In genomic region chr15:28001641-28002040, GRCh38 we compare ENCODE assay signal across 13 cellular contexts.
DNase-seq lines count a peak whose midpoint lies in the region; ATAC-seq and TF ChIP-seq lines count a peak whose summit lies in the region.
"Had no signal": no experiment of that assay in that cellular context is flagged by ENCODE, and none has a peak within 500 bp of the region (broad histone marks: within the 10 kb centered on the region; RNA-seq: fewer than 3 reads in every experiment).

No MANE protein-coding gene starts in this region.

- H3K9me3 ChIP-seq in neuronal stem cell (replicated peaks in 1 of 2; ENCODE audit: control insufficient read depth in 2 of 2, insufficient read depth in 1 of 2, low read depth in 1 of 2, low read length in 2 of 2), result no peaks in the 10 kb centered on the region
- H3K9me3 ChIP-seq: HAP-1 had no signal

- no peak overlapping the region for H3K9ac ChIP-seq in neuronal stem cell (ENCODE audit: low read depth, low read length, poor library complexity)

- H3K18ac ChIP-seq in neuronal stem cell (ENCODE audit: low read length), result peak overlapping the region; percentile 40

- no peak overlapping the region for H2BK120ac ChIP-seq in neuronal stem cell (ENCODE audit: low read depth, low read length)

- H2AK5ac ChIP-seq in neuronal stem cell (ENCODE audit: low read depth, low read length), result no peak overlapping the region

- TF ChIP-seq CTCF in type B pancreatic cell (conservative IDR thresholded peaks at IDR 0.05), result no peak

- H3K27ac Mint-ChIP-seq in activated CD4-positive, alpha-beta T cell treated with anti-CD3 and anti-CD28 coated beads, Interleukin-2, amount 10 ng/mL, durations not matched to agents 24 days and 14 days, result no peak overlapping the region
- H3K27ac Mint-ChIP-seq in type B pancreatic cell, result no peak overlapping the region
- H3K27ac Mint-ChIP-seq: CD4-positive, CD25-positive, alpha-beta regulatory T cell had no signal

- no peak overlapping the region for H3K4ac ChIP-seq in neuronal stem cell (ENCODE audit: low read length)

- H3K9me3 Mint-ChIP-seq in activated CD4-positive, alpha-beta T cell treated with anti-CD3 and anti-CD28 coated beads, Interleukin-2, amount 10 ng/mL, durations not matched to agents 24 days and 14 days, result no peaks in the 10 kb centered on the region
- no peaks in the 10 kb centered on the region for H3K9me3 Mint-ChIP-seq in type B pancreatic cell

- no peak overlapping the region for H4K91ac ChIP-seq in neuronal stem cell (ENCODE audit: low read depth, low read length, poor library complexity)

- peak overlapping the region in 1 of 2 donors; percentile 37 for H3K4me3 ChIP-seq in neuronal stem cell (ENCODE audit: low read length in 2 of 2)
- H3K4me3 ChIP-seq: HAP-1 had no signal

- no peak overlapping the region for H3K27ac ChIP-seq in neuronal stem cell (replicated peaks; ENCODE audit: low read length)
- H3K27ac ChIP-seq: 22Rv1 had no signal

- no peak overlapping the region for H3K4me3 Mint-ChIP-seq in activated CD4-positive, alpha-beta T cell treated with anti-CD3 and anti-CD28 coated beads, Interleukin-2, amount 10 ng/mL, durations not matched to agents 24 days and 14 days
- no peak overlapping the region for H3K4me3 Mint-ChIP-seq in type B pancreatic cell
- H3K4me3 Mint-ChIP-seq: CD4-positive, CD25-positive, alpha-beta regulatory T cell had no signal

- H3K4me1 Mint-ChIP-seq in activated CD4-positive, alpha-beta T cell treated with anti-CD3 and anti-CD28 coated beads, Interleukin-2, amount 10 ng/mL, durations not matched to agents 24 days and 14 days, result no peaks in the 10 kb centered on the region
- no peaks in the 10 kb centered on the region for H3K4me1 Mint-ChIP-seq in type B pancreatic cell (ENCODE audit: unreplicated experiment)
- H3K4me1 Mint-ChIP-seq: CD4-positive, CD25-positive, alpha-beta regulatory T cell had no signal

- H3K4me1 ChIP-seq in neuronal stem cell (ENCODE audit: control insufficient read depth in 2 of 2, insufficient read depth in 1 of 2, low read depth in 1 of 2, low read length in 2 of 2), result no peaks in the 10 kb centered on the region
- H3K4me1 ChIP-seq: HAP-1 had no signal

- intact Hi-C loops in activated CD4-positive, alpha-beta T cell treated with anti-CD3 and anti-CD28 coated beads, Interleukin-2, amount 10 ng/mL, durations not matched to agents 24 days and 14 days (cut with micrococcal nuclease), result no loop called here

- H3K79me1 ChIP-seq in neuronal stem cell (ENCODE audit: low read depth, low read length), result no peaks in the 10 kb centered on the region

- no peak overlapping the region for H2AFZ ChIP-seq in neuronal stem cell (ENCODE audit: low read length)

- H4K8ac ChIP-seq in neuronal stem cell (ENCODE audit: low read depth, low read length), result no peak overlapping the region

- H3K27me3 Mint-ChIP-seq in activated CD4-positive, alpha-beta T cell treated with anti-CD3 and anti-CD28 coated beads, Interleukin-2, amount 10 ng/mL, durations not matched to agents 24 days and 14 days, result no peaks in the 10 kb centered on the region
- peaks cover 8% of the 10 kb centered on the region for H3K27me3 Mint-ChIP-seq in type B pancreatic cell
- H3K27me3 Mint-ChIP-seq: CD4-positive, CD25-positive, alpha-beta regulatory T cell had no signal

- no peak overlapping the region for H2BK5ac ChIP-seq in neuronal stem cell (ENCODE audit: low read length)

- H3K27me3 ChIP-seq in neuronal stem cell (ENCODE audit: control insufficient read depth in 3 of 3, insufficient read depth in 3 of 3, low read depth in 1 of 3, low read length in 3 of 3), result no peaks in the 10 kb centered on the region

- ATAC-seq in HG03095 (IDR thresholded peaks at IDR 0.05; ENCODE audit: unreplicated experiment), result no peak

- H3K23ac ChIP-seq in neuronal stem cell (ENCODE audit: low read depth, low read length, poor library complexity), result no peak overlapping the region

- no peaks in the 10 kb centered on the region for H3K36me3 ChIP-seq in neuronal stem cell (replicated peaks in 1 of 2; ENCODE audit: control insufficient read depth in 2 of 2, insufficient read depth in 2 of 2, low read length in 2 of 2)
- H3K36me3 ChIP-seq: HAP-1 had no signal

- peak; percentile 19 for DNase-seq in activated CD4-positive, alpha-beta T cell treated with anti-CD3 and anti-CD28 coated beads, Interleukin-2, amount 10 ng/mL, durations not matched to agents 24 days and 14 days
- no peak for DNase-seq in activated CD4-positive, alpha-beta T cell treated with anti-CD3 and anti-CD28 coated beads for 4 hours
- DNase-seq in iPS-NIHi7 (ENCODE audit: extremely low spot score), result peak; percentile 7
- no peak for DNase-seq in neuronal stem cell (ENCODE audit: low spot score)
- DNase-seq in type B pancreatic cell (ENCODE audit: extremely low spot score, unreplicated experiment), result peak; percentile 47
- DNase-seq in activated naive CD4-positive, alpha-beta T cell treated with Interleukin-2 at 50 U/mL for 16 hours, result no peak
- no peak for DNase-seq in EL
- DNase-seq: CD4-positive, CD25-positive, alpha-beta regulatory T cell; DMS79; GF-D8 had no signal

- H2BK15ac ChIP-seq in neuronal stem cell (ENCODE audit: low read length), result no peak overlapping the region

- no peaks in the 10 kb centered on the region for H3K36me3 Mint-ChIP-seq in activated CD4-positive, alpha-beta T cell treated with anti-CD3 and anti-CD28 coated beads, Interleukin-2, amount 10 ng/mL, durations not matched to agents 24 days and 14 days (ENCODE audit: low read depth)
- no peaks in the 10 kb centered on the region for H3K36me3 Mint-ChIP-seq in type B pancreatic cell
- H3K36me3 Mint-ChIP-seq: CD4-positive, CD25-positive, alpha-beta regulatory T cell had no signal

- H3K4me2 ChIP-seq in neuronal stem cell (ENCODE audit: insufficient read depth, low read length, poor library complexity, severe bottlenecking), result no peak overlapping the region

- H2BK12ac ChIP-seq in neuronal stem cell (ENCODE audit: low read length), result no peak overlapping the region

- WGBS in neuronal stem cell (ENCODE audit: extremely low coverage in 2 of 2, insufficient read length in 2 of 2, insufficient replicate concordance in 1 of 2), 2 donors, result no CpG with 5 or more reads among the region's 10 CpGs

- no peak overlapping the region for H3K14ac ChIP-seq in neuronal stem cell (ENCODE audit: low read length)

Comparison
In these comparisons a context has a peak if more than half of its experiments do, and no peak if none do; other contexts are left out.
1. DNase-seq: peak in activated CD4-positive, alpha-beta T cell treated with anti-CD3 and anti-CD28 coated beads, Interleukin-2, amount 10 ng/mL, durations not matched to agents 24 days and 14 days (single experiment), iPS-NIHi7 (single experiment) and type B pancreatic cell (single experiment); none in activated CD4-positive, alpha-beta T cell treated with anti-CD3 and anti-CD28 coated beads for 4 hours (0 of 2), neuronal stem cell (single experiment), activated naive CD4-positive, alpha-beta T cell treated with Interleukin-2 at 50 U/mL for 16 hours (single experiment) and EL (single experiment).